In genomic region chr7:82221152-82221674, GRCh38 we compare ENCODE assay signal across 13 cellular contexts.
DNase-seq lines count a peak whose midpoint lies in the region; ATAC-seq and TF ChIP-seq lines count a peak whose summit lies in the region.
"Had no signal": no experiment of that assay in that cellular context is flagged by ENCODE, and none has a peak within 500 bp of the region (broad histone marks: within the 10 kb centered on the region; RNA-seq: fewer than 3 reads in every experiment).

No MANE protein-coding gene starts in this region.

- H3K14ac ChIP-seq in IMR-90 (replicated peaks; ENCODE audit: low read depth, low read length): no peak overlapping the region

- no peak overlapping the region for H2AK9ac ChIP-seq in IMR-90 (replicated peaks; ENCODE audit: low read depth, low read length, poor library complexity)

- no peak for TF ChIP-seq CTCF in IMR-90 (conservative IDR thresholded peaks at IDR 0.05; ENCODE audit: low read depth, low read length)

- H2BK5ac ChIP-seq in IMR-90 (ENCODE audit: low read depth, low read length, poor library complexity, severe bottlenecking): no peak overlapping the region

- H4K8ac ChIP-seq in IMR-90 (ENCODE audit: low read depth in 2 of 2, low read length in 2 of 2): no peak overlapping the region

- ATAC-seq in IMR-90 (ENCODE audit: low read depth) (peak; percentile 24; the same call in 1 of the 2 replicates), HG02610 (IDR thresholded peaks at IDR 0.05; ENCODE audit: unreplicated experiment) (no peak)
- ATAC-seq: CD8-positive, alpha-beta T cell; GM23338 had no signal

- no TSS peak for BruUV-seq in IMR-90 (replicated peaks; lab: Mats Ljungman, UMichigan)

- H3K4me2 ChIP-seq in IMR-90 (ENCODE audit: low read depth, low read length) (no peak overlapping the region), skeletal muscle satellite cell (ENCODE audit: low read length) (peak overlapping the region; percentile 11)
- H3K4me2 ChIP-seq: GM23338 had no signal

- no peaks in the 10 kb centered on the region for H4K20me1 ChIP-seq in IMR-90 (ENCODE audit: insufficient read depth, low read length)

- H3K18ac ChIP-seq in IMR-90 (ENCODE audit: low read depth, low read length): no peak overlapping the region

- intact Hi-C loops in IMR-90 (cut with micrococcal nuclease): no loop called here

- H4K5ac ChIP-seq in IMR-90 (ENCODE audit: low read depth, low read length): no peak overlapping the region

- H3K56ac ChIP-seq in IMR-90 (ENCODE audit: extremely low read depth, insufficient read depth, low read length): no peak overlapping the region

- H4K91ac ChIP-seq in IMR-90 (ENCODE audit: insufficient read depth, low read depth, low read length): no peak overlapping the region

- H3K4me3 ChIP-seq in IMR-90 (ENCODE audit: insufficient read depth, low read depth, low read length) (no peak overlapping the region), skeletal muscle satellite cell (ENCODE audit: low read length) (no peak overlapping the region)
- H3K4me3 ChIP-seq: GM23338 had no signal

- H3K23ac ChIP-seq in IMR-90 (ENCODE audit: low read depth, low read length): no peak overlapping the region

- peaks cover 4 to 5% of the 10 kb centered on the region in 2 experiments; a peak in 2 of 4 replicates for H3K79me1 ChIP-seq in IMR-90 (ENCODE audit: low read depth in 1 of 2, low read length in 2 of 2)

- no peak overlapping the region for H2BK120ac ChIP-seq in IMR-90 (ENCODE audit: low read depth, low read length)

- H3K4ac ChIP-seq in IMR-90 (ENCODE audit: low read depth, low read length): no peak overlapping the region

- H3K9me1 ChIP-seq in IMR-90 (ENCODE audit: insufficient read depth, low read length): no peaks in the 10 kb centered on the region

- in situ Hi-C loops in IMR-90 (cut with MboI; ENCODE audit: low sequenced_read_pairs): loop anchor here (10.0 kb wide), 2 partner anchors 166 to 354 kb away; no protein-coding TSS in a partner anchor

- POLR2A ChIA-PET in IMR-90 (lab: Charles Lee; ENCODE audit: unreplicated experiment): interaction anchor here (0.6 kb wide), 1 partner anchor 96 kb away, joined by 4 read pairs; no protein-coding TSS in a partner anchor

- no peaks in the 10 kb centered on the region for H3K36me3 ChIP-seq in IMR-90 (ENCODE audit: control insufficient read depth, insufficient read depth, low read length)
- H3K36me3 ChIP-seq in skeletal muscle satellite cell (ENCODE audit: insufficient read depth, low read length): no peaks in the 10 kb centered on the region

- H2AK5ac ChIP-seq in IMR-90 (ENCODE audit: low read depth, low read length): no peak overlapping the region

- H3K9ac ChIP-seq in IMR-90 (ENCODE audit: low read depth, low read length) (no peak overlapping the region), skeletal muscle satellite cell (ENCODE audit: low read depth, low read length) (no peak overlapping the region)

- WGBS in IMR-90 (ENCODE audit: extremely low coverage in 2 of 2, insufficient read length in 1 of 2), 2 experiments: 94% methylated on average over 3 of the region's 9 CpGs; no CpG with 5 or more reads in 1 of the 2 experiments

- no peak overlapping the region for H2AFZ ChIP-seq in IMR-90 (replicated peaks; ENCODE audit: low read length, poor library complexity)
- H2AFZ ChIP-seq: GM23338 had no signal

- H3K9me3 ChIP-seq in IMR-90 (ENCODE audit: control insufficient read depth, insufficient read depth, low read length) (no peaks in the 10 kb centered on the region), skeletal muscle satellite cell (replicated peaks; ENCODE audit: low read length) (no peaks in the 10 kb centered on the region)

- dilution Hi-C loops in IMR-90 (cut with HindIII; ENCODE audit: low sequenced_read_pairs, unreplicated experiment): no loop called here

- CTCF ChIA-PET in IMR-90 (lab: Yijun Ruan, JAX): no interaction called here

- DNase-seq in IMR-90 (peak; percentile 35), amniotic epithelial cell (ENCODE audit: low read depth) (peak; percentile 52), iris pigment epithelial cell (ENCODE audit: low read depth) (peak; percentile 47), NCI-H187 treated with DMSO at 0.1 percent for 48 hours (lab: John Stamatoyannopoulos, UW) (no peak), retina (no peak), COLO829 (ENCODE audit: low spot score) (no peak)
- DNase-seq: CD8-positive, alpha-beta T cell; DMS 273 treated with DMSO at 0.1 percent for 48 hours; H9; KBM-7 had no signal

- no peak for TF ChIP-seq RAD21 in IMR-90 (IDR thresholded peaks at IDR 0.05; ENCODE audit: low read length)

- TF ChIP-seq POLR2A in IMR-90 (IDR thresholded peaks at IDR 0.05; ENCODE audit: low read depth, low read length): no peak

- H3K4me1 ChIP-seq in IMR-90 (ENCODE audit: control insufficient read depth, insufficient read depth, low read length): no peaks in the 10 kb centered on the region
- peaks cover 9% of the 10 kb centered on the region for H3K4me1 ChIP-seq in skeletal muscle satellite cell (ENCODE audit: control insufficient read depth, insufficient read depth, low read length)

- no peak overlapping the region for H2BK20ac ChIP-seq in IMR-90 (ENCODE audit: low read depth, low read length)

- no peaks in the 10 kb centered on the region for H3K27me3 ChIP-seq in IMR-90 (ENCODE audit: control insufficient read depth, insufficient read depth, low read length)
- H3K27me3 ChIP-seq in skeletal muscle satellite cell (ENCODE audit: control insufficient read depth, insufficient read depth, low read length): no peaks in the 10 kb centered on the region

- no peak overlapping the region for H2BK15ac ChIP-seq in IMR-90 (ENCODE audit: low read depth, low read length)

- H3K27ac ChIP-seq in IMR-90 (ENCODE audit: insufficient read depth, low read length): no peak overlapping the region

TF ChIP-seq in IMR-90, 13 proteins besides CTCF, POLR2A, EP300 and RAD21:
- TF ChIP-seq MAFK (IDR thresholded peaks at IDR 0.05; ENCODE audit: low read depth, low read length): peak; percentile 74
- no peak for TF ChIP-seq FOS (IDR thresholded peaks at IDR 0.05; ENCODE audit: low read depth, low read length)

Comparison
In these comparisons a context has a peak if more than half of its experiments do, and no peak if none do; other contexts are left out.
1. DNase-seq: peak in IMR-90 (single experiment), amniotic epithelial cell (single experiment) and iris pigment epithelial cell (single experiment); none in NCI-H187 treated with DMSO at 0.1 percent for 48 hours (single experiment), retina (single experiment) and COLO829 (single experiment).